2 cellular contexts compared by ENCODE assay signal in genomic region chr2:241751776-241752175, GRCh38.
A peak's percentile ranks its signal among the peaks of the same experiment; 100 is the strongest.
TF ChIP-seq lines count a peak whose summit lies in the region.

No MANE protein-coding gene starts in this region.

TF ChIP-seq in HepG2, 621 proteins besides CTCF, POLR2A, EP300 and RAD21:
- no peak for TF ChIP-seq CBFB (CRISPR knock-in tag; IDR thresholded peaks at IDR 0.05)
- TF ChIP-seq AGO2 (optimal IDR thresholded peaks at IDR 0.05; ENCODE audit: low read depth, low read length): peak; percentile 43
- TF ChIP-seq ZNF776 (CRISPR knock-in tag; IDR thresholded peaks at IDR 0.05): 0 out of 2 replicates have a peak, but pooled peaks have one; percentile 28
- TF ChIP-seq ZBTB37 (CRISPR knock-in tag; IDR thresholded peaks at IDR 0.05): 0 out of 2 replicates have a peak, but pooled peaks have one; percentile 21

TF ChIP-seq in IMR-90, 13 proteins besides CTCF, POLR2A, EP300 and RAD21:
- TF ChIP-seq FOS (IDR thresholded peaks at IDR 0.05; ENCODE audit: low read depth, low read length) (no peak), ELK1 (IDR thresholded peaks at IDR 0.05; ENCODE audit: borderline replicate concordance, low read depth, low read length) (no peak), MAFK (IDR thresholded peaks at IDR 0.05; ENCODE audit: low read depth, low read length) (no peak)
TF ChIP-seq in IMR-90: peak in this region for 0.
